ENCODE assay signal across 8 cellular contexts in the genomic region with DNA sequence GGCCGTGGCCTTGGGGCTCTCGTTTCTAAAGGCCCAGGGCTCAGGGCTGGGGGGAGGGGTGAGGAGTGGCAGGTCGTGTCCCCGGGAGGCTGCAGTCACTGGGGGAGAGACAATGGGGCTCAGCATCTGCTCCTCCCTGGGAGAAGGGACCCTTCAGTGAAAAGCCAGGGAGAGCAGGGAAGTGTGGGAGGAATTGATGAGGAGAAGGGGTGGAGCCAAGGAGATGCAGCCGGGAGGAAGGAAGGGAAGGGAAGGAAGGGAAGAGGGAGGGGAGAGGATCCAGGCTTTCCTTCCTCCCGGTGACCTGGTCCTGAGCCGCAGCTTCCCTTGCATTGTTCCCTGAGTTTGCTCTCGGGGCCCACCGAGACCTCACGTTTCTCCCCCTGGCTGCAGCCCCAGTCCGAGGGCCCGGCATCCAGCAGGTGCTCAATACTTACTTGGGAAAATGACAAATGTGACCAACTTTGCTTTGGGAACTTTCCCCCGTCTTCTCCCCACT. TPM values are rescaled to one million over a fixed set of nuclear protein-coding genes. Genes with fewer than 3 reads are reported as not detected.
DNase-seq lines count a peak whose midpoint lies in the region; ATAC-seq and TF ChIP-seq lines count a peak whose summit lies in the region.

No MANE protein-coding gene starts in this region.

- peaks cover 33% of the 10 kb centered on the region for H3F3A ChIP-seq in smooth muscle cell (ENCODE audit: low read depth)

- 19% methylated on average over 12 of the region's 13 CpGs for WGBS in smooth muscle cell (ENCODE audit: low lambda C conversion rate)

- DNase-seq in HCT116 (ENCODE audit: low read depth, low spot score) (no peak), astrocyte of the cerebellum (ENCODE audit: low read depth) (no peak), smooth muscle cell (lab: John Stamatoyannopoulos, UW; ENCODE audit: unreplicated experiment) (no peak), GM13977 (ENCODE audit: low spot score) (no peak), AML-193 (lab: John Stamatoyannopoulos, UW) (no peak)
- DNase-seq in stimulated activated naive CD4-positive, alpha-beta T cell treated with Interleukin-2 at 50 U/mL for 16 hours (lab: John Stamatoyannopoulos, UW), result no peak

- no peak for TF ChIP-seq RAD21 in HCT116 (IDR thresholded peaks at IDR 0.05; ENCODE audit: low read depth)

- CTCF ChIA-PET in HCT116 (lab: Charles Lee), result no interaction called here

- peak; percentile 53 for ATAC-seq in HCT116
- no peak for ATAC-seq in GM18909 (IDR thresholded peaks at IDR 0.05; ENCODE audit: poor library complexity, unreplicated experiment)

- H3K27me3 ChIP-seq in HCT116 (ENCODE audit: insufficient read depth, low read length) (no peaks in the 10 kb centered on the region), smooth muscle cell (ENCODE audit: low read depth) (no peaks in the 10 kb centered on the region)

- H3K4me2 ChIP-seq in HCT116 (ENCODE audit: low read length), result peak overlapping the region; percentile 96
- peak overlapping the region; percentile 87 for H3K4me2 ChIP-seq in smooth muscle cell

- RAD21 ChIA-PET in HCT116 (lab: Charles Lee; ENCODE audit: low non-redundant PET in 1 of 2, low total read pairs in 2 of 2, uncharacterized antibody in 2 of 2, unreplicated experiment in 2 of 2), result no interaction called here

- H3K36me3 ChIP-seq in HCT116 (ENCODE audit: control insufficient read depth in 1 of 2, insufficient read depth in 2 of 2, low read length in 2 of 2), result no peaks in the 10 kb centered on the region
- no peaks in the 10 kb centered on the region for H3K36me3 ChIP-seq in smooth muscle cell (ENCODE audit: low read depth)

- peak overlapping the region; percentile 84 for H3K9ac ChIP-seq in HCT116 (ENCODE audit: low read length)
- H3K9ac ChIP-seq in smooth muscle cell (ENCODE audit: low read depth), result no peak overlapping the region

- H3K4me3 ChIP-seq in HCT116 (replicated peaks in 1 of 2; ENCODE audit: low read depth in 1 of 2, low read length in 2 of 2), result peak overlapping the region; percentile 66 to 73
- peak overlapping the region; percentile 67 for H3K4me3 ChIP-seq in astrocyte of the cerebellum (ENCODE audit: low read depth, low read length)
- H3K4me3 ChIP-seq in iPS-11a (ENCODE audit: low read depth, low read length), result peak overlapping the region; percentile 61
- H3K4me3 ChIP-seq in smooth muscle cell, result peak overlapping the region; percentile 86

- intact Hi-C loops in HCT116 (cut with micrococcal nuclease), result loop anchor here (5.0 kb wide), 1 partner anchor 73 kb away; no protein-coding TSS in a partner anchor

- no peaks in the 10 kb centered on the region for H3K9me3 ChIP-seq in HCT116 (ENCODE audit: control insufficient read depth in 1 of 2, insufficient read depth in 1 of 2, low read depth in 1 of 2, low read length in 2 of 2)
- no peaks in the 10 kb centered on the region for H3K9me3 ChIP-seq in smooth muscle cell (replicated peaks; ENCODE audit: low read depth)

- in situ Hi-C loops in astrocyte of the cerebellum (cut with HindIII; ENCODE audit: low sequenced_read_pairs) (no loop called here), GM13977 (cut with MboI; ENCODE audit: low pct_unique_long_range_greater_than_20kb, low sequenced_read_pairs, unreplicated experiment) (no loop called here)

- POLR2A ChIA-PET in HCT116 (lab: Charles Lee), result interaction anchor here (1.0 kb wide), 1 partner anchor 28 kb away, joined by 3 read pairs; no protein-coding TSS in a partner anchor

- peak overlapping the region; percentile 68 for H3K27ac ChIP-seq in HCT116 (ENCODE audit: low read depth, low read length)
- H3K27ac ChIP-seq in smooth muscle cell (ENCODE audit: low read depth), result no peak overlapping the region

- no peaks in the 10 kb centered on the region for H3K9me2 ChIP-seq in HCT116 (ENCODE audit: insufficient read depth)

- no TSS peak for BruUV-seq in HCT116 (replicated peaks; lab: Mats Ljungman, UMichigan)

- H4K20me1 ChIP-seq in HCT116 (ENCODE audit: insufficient read depth) (no peaks in the 10 kb centered on the region), smooth muscle cell (ENCODE audit: low read depth) (no peaks in the 10 kb centered on the region)

- H2AFZ ChIP-seq in HCT116 (ENCODE audit: low read depth, low read length, poor library complexity, severe bottlenecking) (no peak overlapping the region), smooth muscle cell (ENCODE audit: low read depth) (no peak overlapping the region)

- TF ChIP-seq POLR2A in HCT116 (IDR thresholded peaks at IDR 0.05; ENCODE audit: borderline replicate concordance, extremely low read depth, insufficient read depth, insufficient read length), result no peak

- TF ChIP-seq CTCF in HCT116 (IDR thresholded peaks at IDR 0.05 in 2 of 3, conservative IDR thresholded peaks at IDR 0.05 in 1 of 3; ENCODE audit: borderline replicate concordance in 1 of 3, insufficient read depth in 1 of 3, low read depth in 2 of 3, low read length in 2 of 3) (no peak), astrocyte of the cerebellum (IDR thresholded peaks at IDR 0.05; ENCODE audit: low read depth, low read length, missing control alignments) (no peak), smooth muscle cell (IDR thresholded peaks at IDR 0.05; ENCODE audit: borderline replicate concordance, insufficient read depth, poor library complexity, severe bottlenecking) (no peak), GM13977 (IDR thresholded peaks at IDR 0.05; ENCODE audit: extremely low read depth, insufficient read depth, missing control alignments) (no peak)

- peaks cover 15% of the 10 kb centered on the region; the same call in 1 of the 2 replicates for H3K79me2 ChIP-seq in HCT116 (ENCODE audit: insufficient read depth, low read length)
- H3K79me2 ChIP-seq in smooth muscle cell (ENCODE audit: low read depth), result peaks cover 16% of the 10 kb centered on the region

- H3K4me1 ChIP-seq in HCT116 (ENCODE audit: control insufficient read depth in 1 of 2, insufficient read depth in 2 of 2, low read length in 2 of 2) (peaks cover 33 to 62% of the 10 kb centered on the region in 2 experiments), smooth muscle cell (ENCODE audit: low read depth) (peaks cover 26% of the 10 kb centered on the region)

TF ChIP-seq in HCT116, 20 proteins besides CTCF, POLR2A, EP300 and RAD21:
- TF ChIP-seq CBX3 (IDR thresholded peaks at IDR 0.05; ENCODE audit: low read depth) (no peak), EZH2 (IDR thresholded peaks at IDR 0.05) (no peak), EGR1 (IDR thresholded peaks at IDR 0.05; ENCODE audit: low read depth) (no peak), JUND (IDR thresholded peaks at IDR 0.05) (no peak), TCF7L2 (IDR thresholded peaks at IDR 0.05; ENCODE audit: borderline replicate concordance, extremely low read depth, insufficient read depth, insufficient read length) (no peak), REST (IDR thresholded peaks at IDR 0.05; ENCODE audit: low read depth) (no peak), CEBPB (IDR thresholded peaks at IDR 0.05; ENCODE audit: low read depth) (no peak), POLR2AphosphoS5 (IDR thresholded peaks at IDR 0.05; ENCODE audit: low read depth, low read length) (peak; percentile 87), SRF (IDR thresholded peaks at IDR 0.05; ENCODE audit: low read depth) (no peak), ZNF274 (IDR thresholded peaks at IDR 0.05; ENCODE audit: low read depth, low read length) (no peak), EZH2phosphoT487 (IDR thresholded peaks at IDR 0.05; ENCODE audit: borderline replicate concordance) (no peak), YY1 (IDR thresholded peaks at IDR 0.05; ENCODE audit: extremely low read depth, insufficient replicate concordance, low read depth, low read length) (peak; percentile 21)
- TF ChIP-seq, protein P1, sequence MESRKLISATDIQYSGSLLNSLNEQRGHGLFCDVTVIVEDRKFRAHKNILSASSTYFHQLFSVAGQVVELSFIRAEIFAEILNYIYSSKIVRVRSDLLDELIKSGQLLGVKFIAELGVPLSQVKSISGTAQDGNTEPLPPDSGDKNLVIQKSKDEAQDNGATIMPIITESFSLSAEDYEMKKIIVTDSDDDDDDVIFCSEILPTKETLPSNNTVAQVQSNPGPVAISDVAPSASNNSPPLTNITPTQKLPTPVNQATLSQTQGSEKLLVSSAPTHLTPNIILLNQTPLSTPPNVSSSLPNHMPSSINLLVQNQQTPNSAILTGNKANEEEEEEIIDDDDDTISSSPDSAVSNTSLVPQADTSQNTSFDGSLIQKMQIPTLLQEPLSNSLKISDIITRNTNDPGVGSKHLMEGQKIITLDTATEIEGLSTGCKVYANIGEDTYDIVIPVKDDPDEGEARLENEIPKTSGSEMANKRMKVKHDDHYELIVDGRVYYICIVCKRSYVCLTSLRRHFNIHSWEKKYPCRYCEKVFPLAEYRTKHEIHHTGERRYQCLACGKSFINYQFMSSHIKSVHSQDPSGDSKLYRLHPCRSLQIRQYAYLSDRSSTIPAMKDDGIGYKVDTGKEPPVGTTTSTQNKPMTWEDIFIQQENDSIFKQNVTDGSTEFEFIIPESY (IDR thresholded peaks at IDR 0.05; ENCODE audit: extremely low read depth, insufficient replicate concordance, low read length), result no peak
TF ChIP-seq in HCT116: peak in this region for 2.

RNA-seq across cellular contexts. Expression of gene ZNF710, which starts 1.4 kb away (rescaled TPM):
- total RNA-seq in HCT116 (2021; ENCODE audit: unreplicated experiment), result 10.0 TPM
- 7.8 and 8.9 TPM in 2 replicates for polyA plus RNA-seq in HCT116 (2012)
- 8.6 and 20.8 TPM in 2 replicates for total RNA-seq in smooth muscle cell
- 10.4 and 14.8 TPM in 2 replicates for polyA plus RNA-seq in smooth muscle cell
